Comparison of ENCODE assay signal across 9 cellular contexts in genomic region chr5:77211013-77211690, GRCh38. TPM values are rescaled to one million over a fixed set of nuclear protein-coding genes. Genes with fewer than 3 reads are reported as not detected.
DNase-seq lines count a peak whose midpoint lies in the region; ATAC-seq and TF ChIP-seq lines count a peak whose summit lies in the region.
"Had no signal": no experiment of that assay in that cellular context is flagged by ENCODE, and none has a peak within 500 bp of the region (broad histone marks: within the 10 kb centered on the region; RNA-seq: fewer than 3 reads in every experiment).

No MANE protein-coding gene starts in this region.

- no TSS peak for BruUV-seq in mammary epithelial cell (replicated peaks; lab: Mats Ljungman, UMichigan)

- H3K27me3 ChIP-seq in ACC112 (ENCODE audit: insufficient read depth, low read length) (peaks cover 63% of the 10 kb centered on the region), HUES48 (ENCODE audit: control insufficient read depth, insufficient read depth, low read length) (peaks cover 79% of the 10 kb centered on the region), mammary epithelial cell (ENCODE audit: insufficient read depth, low read length) (peaks cover 51% of the 10 kb centered on the region), muscle layer of colon (ENCODE audit: control insufficient read depth in 1 of 2, insufficient read depth in 2 of 2, low read length in 2 of 2) (peaks cover 5 to 7% of the 10 kb centered on the region in 2 donors)

- intact Hi-C loops in mammary epithelial cell (cut with micrococcal nuclease), result no loop called here

- H3K27ac ChIP-seq in ACC112 (ENCODE audit: low read depth, low read length), result no peak overlapping the region
- H3K27ac ChIP-seq in HUES48 (ENCODE audit: low read depth, low read length), result no peak overlapping the region
- no peak overlapping the region for H3K27ac ChIP-seq in mammary epithelial cell (ENCODE audit: insufficient read depth, low read depth, low read length)
- no peak overlapping the region for H3K27ac ChIP-seq in muscle layer of colon (ENCODE audit: low read depth, low read length)

- CTCF ChIA-PET in mammary epithelial cell (lab: Charles Lee; ENCODE audit: low non-redundant PET), result no interaction called here

- H3K4me3 ChIP-seq in ACC112 (ENCODE audit: low read depth, low read length) (peak overlapping the region; percentile 68), HUES48 (ENCODE audit: low read depth, low read length) (peak overlapping the region; percentile 62), mammary epithelial cell (replicated peaks in 1 of 3; ENCODE audit: insufficient read depth in 1 of 3, low read depth in 2 of 3, low read length in 3 of 3) (no peak overlapping the region), muscle layer of colon (ENCODE audit: low read depth in 1 of 2, low read length in 2 of 2) (peak overlapping the region; percentile 56 to 68)

- no peak overlapping the region for H3K9ac ChIP-seq in HUES48 (ENCODE audit: low read depth, low read length)
- H3K9ac ChIP-seq in mammary epithelial cell (ENCODE audit: insufficient read depth, low read length), result no peak overlapping the region
- peak overlapping the region; percentile 22 for H3K9ac ChIP-seq in muscle layer of colon (ENCODE audit: low read length)

- no peak for ATAC-seq in GM21619 (IDR thresholded peaks at IDR 0.05; ENCODE audit: unreplicated experiment)
- ATAC-seq in HG02852 (IDR thresholded peaks at IDR 0.05; ENCODE audit: unreplicated experiment), result no peak

- no peaks in the 10 kb centered on the region for H3K79me2 ChIP-seq in ACC112 (ENCODE audit: control insufficient read depth, insufficient read depth, low read length, unreplicated experiment)
- H3K79me2 ChIP-seq in mammary epithelial cell (ENCODE audit: insufficient read depth, low read length), result no peaks in the 10 kb centered on the region

- no peaks in the 10 kb centered on the region for H3K4me1 ChIP-seq in ACC112 (ENCODE audit: control insufficient read depth, insufficient read depth, low read length, unreplicated experiment)
- H3K4me1 ChIP-seq in HUES48 (ENCODE audit: control insufficient read depth, insufficient read depth, low read length), result peaks cover 6% of the 10 kb centered on the region
- peaks cover 5% of the 10 kb centered on the region for H3K4me1 ChIP-seq in mammary epithelial cell (ENCODE audit: insufficient read depth, low read length)
- H3K4me1 ChIP-seq in muscle layer of colon (ENCODE audit: insufficient read depth, low read length), result peaks cover 6% of the 10 kb centered on the region

- in situ Hi-C loops in mammary epithelial cell (cut with MboI; ENCODE audit: low sequenced_read_pairs in 2 of 2), result no loop called here

- H2AFZ ChIP-seq in ACC112 (ENCODE audit: low read length, unreplicated experiment) (no peak overlapping the region), mammary epithelial cell (ENCODE audit: low read depth, low read length) (no peak overlapping the region)

- no peaks in the 10 kb centered on the region for H4K20me1 ChIP-seq in mammary epithelial cell (ENCODE audit: insufficient read depth, low read length)

- 11% methylated on average over 6 of the region's 55 CpGs for WGBS in mammary epithelial cell (ENCODE audit: low coverage, missing lambda C conversion rate)

- dilution Hi-C loops in mammary epithelial cell (cut with HindIII; ENCODE audit: low sequenced_read_pairs), result no loop called here

- no peak for TF ChIP-seq CTCF in mammary epithelial cell (conservative IDR thresholded peaks at IDR 0.05 in 1 of 2, IDR thresholded peaks at IDR 0.05 in 1 of 2; ENCODE audit: extremely low read depth in 1 of 2, insufficient read depth in 1 of 2, low read depth in 1 of 2, low read length in 2 of 2)

- peak overlapping the region; percentile 68 for H3K4me2 ChIP-seq in mammary epithelial cell (ENCODE audit: insufficient read depth, low read depth, low read length)

- DNase-seq in mammary epithelial cell (no peak), GM19238 (ENCODE audit: insufficient read length, low spot score) (no peak), medulla oblongata (ENCODE audit: extremely low spot score) (no peak)

- H3K9me3 ChIP-seq in HUES48 (ENCODE audit: control insufficient read depth, insufficient read depth, low read length) (no peaks in the 10 kb centered on the region), mammary epithelial cell (replicated peaks; ENCODE audit: insufficient read depth, low read length) (no peaks in the 10 kb centered on the region), muscle layer of colon (ENCODE audit: low read length) (no peaks in the 10 kb centered on the region)
- H3K9me3 ChIP-seq: adrenal gland had no signal

- H3K36me3 ChIP-seq in ACC112 (ENCODE audit: insufficient read depth, low read length) (no peaks in the 10 kb centered on the region), HUES48 (ENCODE audit: control insufficient read depth, insufficient read depth, low read length) (no peaks in the 10 kb centered on the region), mammary epithelial cell (ENCODE audit: insufficient read depth, low read length) (no peaks in the 10 kb centered on the region), muscle layer of colon (ENCODE audit: insufficient read depth, low read length) (no peaks in the 10 kb centered on the region)
- H3K36me3 ChIP-seq: adrenal gland had no signal

RNA-seq across cellular contexts. Expression of gene PDE8B, which starts 0.7 kb away (rescaled TPM):
- total RNA-seq in mammary epithelial cell, result not detected
- polyA plus RNA-seq in mammary epithelial cell, result not detected
- not detected for polyA minus RNA-seq in mammary epithelial cell

Comparison
In these comparisons a context has a peak if more than half of its experiments do, and no peak if none do; other contexts are left out.
1. H3K4me3 ChIP-seq: peak in ACC112 (single experiment), HUES48 (single experiment) and muscle layer of colon (2 of 2); none in mammary epithelial cell (0 of 3).